7 cellular contexts compared by ENCODE assay signal in genomic region chr17:8122391-8122922, GRCh38. TPM values are rescaled to one million over a fixed set of nuclear protein-coding genes. Genes with fewer than 3 reads are reported as not detected.
A peak's percentile ranks its signal among the peaks of the same experiment; 100 is the strongest.
DNase-seq lines count a peak whose midpoint lies in the region; ATAC-seq, FAIRE-seq and TF ChIP-seq lines count a peak whose summit lies in the region.

No MANE protein-coding gene starts in this region.

- H4K20me1 ChIP-seq in OCI-LY7 (ENCODE audit: insufficient read depth, low read length): 0 out of 2 replicates have a peak, but pooled peaks cover 3% of the 10 kb centered on the region

- H3K9me3 Mint-ChIP-seq in natural killer cell: peaks cover 0 to 2% of the 10 kb centered on the region in 2 donors

- peaks cover 62% of the 10 kb centered on the region for H3K4me1 ChIP-seq in OCI-LY7 (ENCODE audit: insufficient read depth, low read length, poor library complexity, severe bottlenecking)

- H3K36me3 ChIP-seq in GM06990 (ENCODE audit: control insufficient read depth, insufficient read depth, low read length): no peaks in the 10 kb centered on the region
- no peaks in the 10 kb centered on the region for H3K36me3 ChIP-seq in OCI-LY7 (ENCODE audit: insufficient read depth, low read length)

- H3K79me2 ChIP-seq in OCI-LY7 (ENCODE audit: insufficient read depth, low read depth, low read length): no peaks in the 10 kb centered on the region

- H3K4me3 Mint-ChIP-seq in natural killer cell: peak overlapping the region; percentile 93

- no peak for ATAC-seq in natural killer cell
- no peak for ATAC-seq in HG02870 (IDR thresholded peaks at IDR 0.05; ENCODE audit: unreplicated experiment)

- H3K9me3 ChIP-seq in OCI-LY7 (ENCODE audit: low read length): no peaks in the 10 kb centered on the region

- POLR2A ChIA-PET in OCI-LY7 (lab: Charles Lee): interaction anchor here (1.2 kb wide), 1 partner anchor 51 kb away, joined by 3 read pairs; no protein-coding TSS in a partner anchor

- TF ChIP-seq CTCF in GM06990 (IDR thresholded peaks at IDR 0.05; ENCODE audit: insufficient read depth, low read length, poor library complexity, severe bottlenecking): no peak
- TF ChIP-seq CTCF in OCI-LY7 (conservative IDR thresholded peaks at IDR 0.05; ENCODE audit: low read length): no peak
- TF ChIP-seq CTCF in natural killer cell (IDR thresholded peaks at IDR 0.05): no peak

- H2AFZ ChIP-seq in OCI-LY7 (ENCODE audit: low read length): 0 out of 2 replicates have a peak overlapping the region, but pooled peaks have one; percentile 24

- H3K4me3 ChIP-seq in GM06990 (replicated peaks; ENCODE audit: low read depth, low read length) (peak overlapping the region; percentile 68), OCI-LY7 (ENCODE audit: low read depth, low read length, poor library complexity, severe bottlenecking) (peak overlapping the region; percentile 79)

- CTCF ChIA-PET in OCI-LY7 (lab: Charles Lee; ENCODE audit: unreplicated experiment): interaction anchor here (0.6 kb wide), 2 partner anchors 34 to 100 kb away, joined by 3 read pairs; no protein-coding TSS in a partner anchor

- peaks cover 2% of the 10 kb centered on the region for H3K27me3 ChIP-seq in GM06990 (replicated peaks; ENCODE audit: control insufficient read depth, insufficient read depth, low read length)

- peaks cover 12% of the 10 kb centered on the region for H3K36me3 Mint-ChIP-seq in natural killer cell

- H3K27ac ChIP-seq in OCI-LY7 (ENCODE audit: low read depth, low read length, poor library complexity, severe bottlenecking): no peak overlapping the region

- peaks cover 52 to 62% of the 10 kb centered on the region in 2 donors for H3K27me3 Mint-ChIP-seq in natural killer cell (ENCODE audit: low read depth in 2 of 2)

- intact Hi-C loops in OCI-LY7 (cut with micrococcal nuclease; ENCODE audit: unreplicated experiment) (loop anchor here (5.0 kb wide), 2 partner anchors 165 to 285 kb away; partner anchors contain the start of gene RANGRF), natural killer cell (cut with micrococcal nuclease) (no loop called here)

- DNase-seq in GM06990 (ENCODE audit: extremely low read depth, insufficient read length) (no peak), OCI-LY7 (ENCODE audit: low spot score) (no peak), dedifferentiated amniotic fluid mesenchymal stem cell (ENCODE audit: extremely low spot score) (peak; percentile 49), natural killer cell (no peak), NCI-H1417 treated with DMSO at 0.1 percent for 48 hours (lab: John Stamatoyannopoulos, UW) (no peak), frontal cortex (ENCODE audit: low spot score in 2 of 2) (no peak)

- H3K27ac Mint-ChIP-seq in natural killer cell: peak overlapping the region in 1 of 2 donors; percentile 98

- peak overlapping the region; percentile 98 for H3K4me2 ChIP-seq in OCI-LY7 (ENCODE audit: low read length)

- no peak for FAIRE-seq in frontal cortex (lab: Jason Lieb, UNC)

- no peaks in the 10 kb centered on the region for H3K9me2 ChIP-seq in OCI-LY7 (ENCODE audit: insufficient read depth, low read length)

- peaks cover 88 to 91% of the 10 kb centered on the region in 2 donors for H3K4me1 Mint-ChIP-seq in natural killer cell

- BruUV-seq in OCI-LY7 (replicated peaks; lab: Mats Ljungman, UMichigan): no TSS peak

RNA-seq across cellular contexts. Expression of gene HES7, which starts 1.4 kb away (rescaled TPM):
- 0.44 and 0.75 TPM in 2 replicates for total RNA-seq in OCI-LY7 (2014; rRNA removed; shearing (Covaris generic))
- total RNA-seq in OCI-LY7 (2022): 4.6 and 5.8 TPM in 2 replicates
- under 1 TPM; 0.50 to 0.77 (median 0.61) TPM for total RNA-seq in natural killer cell
- total RNA-seq in frontal cortex: 1.2 TPM

RNA-seq across cellular contexts. Expression of gene ALOXE3, which starts 4.1 kb away (rescaled TPM):
- not detected in 2 replicates for total RNA-seq in OCI-LY7 (2014; rRNA removed; shearing (Covaris generic))
- total RNA-seq in OCI-LY7 (2022) (0.10 TPM in 1 of 2 replicates, not detected in the other), natural killer cell (not detected), frontal cortex (0.82 TPM)

RNA-seq across cellular contexts. Expression of gene PER1, which starts 29.7 kb away (rescaled TPM):
- total RNA-seq in OCI-LY7 (2014; rRNA removed; shearing (Covaris generic)): 13.9 and 15.4 TPM in 2 replicates
- 38.0 and 48.0 TPM in 2 replicates for total RNA-seq in OCI-LY7 (2022)
- total RNA-seq in natural killer cell: 1,000 to 10,000 TPM in 1 of 3 donors, 100 to 1,000 TPM in 2; 636 to 1,422 (median 923) TPM
- 6.5 TPM for total RNA-seq in frontal cortex

RNA-seq across cellular contexts. Expression of gene ALOX12B, which starts 34.9 kb away (rescaled TPM):
- total RNA-seq in OCI-LY7 (2014; rRNA removed; shearing (Covaris generic)): 2.0 TPM in 1 of 2 replicates, not detected in the other
- total RNA-seq in OCI-LY7 (2022) (4.5 and 5.3 TPM in 2 replicates), natural killer cell (under 1 TPM; 0.29 to 0.58 (median 0.56) TPM), frontal cortex (not detected)

RNA-seq across cellular contexts. Expression of gene VAMP2, which starts 40.3 kb away (rescaled TPM):
- 10.4 and 21.2 TPM in 2 replicates for total RNA-seq in OCI-LY7 (2014; rRNA removed; shearing (Covaris generic))
- 40.9 and 45.1 TPM in 2 replicates for total RNA-seq in OCI-LY7 (2022)
- 100 to 1,000 TPM; 191 to 315 (median 234) TPM for total RNA-seq in natural killer cell
- 23.6 TPM for total RNA-seq in frontal cortex

Comparison
In these comparisons a context has a peak if more than half of its experiments do, and no peak if none do; other contexts are left out.
1. RNA of gene PER1, which starts 29.7 kb away (total RNA-seq): 636 to 1,422 TPM in natural killer cell; 13.9 to 48.0 TPM in OCI-LY7 and 6.5 TPM in frontal cortex (single experiment); every median in the first group is over 10 times any median in the second.